ENCODE assay signal across 15 cellular contexts in the genomic region with DNA sequence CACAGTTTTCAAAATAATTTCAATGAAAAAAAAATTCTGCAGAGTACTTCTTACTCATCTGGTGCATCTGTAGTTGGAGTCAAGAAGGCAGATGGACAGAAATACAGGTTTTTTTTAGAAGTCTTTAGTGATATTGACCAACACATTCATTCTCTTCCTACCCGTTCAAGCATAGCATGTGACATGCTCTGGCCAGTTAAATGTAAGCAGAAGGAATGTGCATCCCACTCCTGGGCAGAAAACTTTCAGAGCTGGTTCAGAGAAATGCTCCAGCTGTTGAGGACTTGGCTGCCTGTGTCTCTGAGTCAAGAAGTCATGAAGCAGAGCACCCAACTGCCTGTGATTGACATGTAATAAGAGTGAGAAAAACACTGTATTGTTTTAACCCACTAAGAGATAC.
DNase-seq lines count a peak whose midpoint lies in the region; ATAC-seq and TF ChIP-seq lines count a peak whose summit lies in the region.
"Had no signal": no experiment of that assay in that cellular context is flagged by ENCODE, and none has a peak within 500 bp of the region (broad histone marks: within the 10 kb centered on the region; RNA-seq: fewer than 3 reads in every experiment).

No MANE protein-coding gene starts in this region.

- H3K27me3 ChIP-seq in A673 (replicated peaks; ENCODE audit: insufficient read depth, low read depth, low read length, poor library complexity), result no peaks in the 10 kb centered on the region

- H3K4me1 ChIP-seq in A673 (ENCODE audit: insufficient read depth, low read length, poor library complexity, severe bottlenecking), result no peaks in the 10 kb centered on the region

- no peak overlapping the region for H3K27ac ChIP-seq in A673 (ENCODE audit: low read depth, low read length, poor library complexity, severe bottlenecking)
- H3K27ac ChIP-seq: C4-2B had no signal

- BruUV-seq in A673 (replicated peaks; lab: Mats Ljungman, UMichigan), result no TSS peak

- H3K9me3 Mint-ChIP-seq in activated T-helper 2 cell treated with anti-CD3 and anti-CD28 coated beads, Interferon-gamma antibody, Interleukin-2, Interleukin-4, amounts not matched to agents 10 μg/mL and 5 μg/mL and 100 μg/mL, durations not matched to agents 14 hours and 24 hours and 36 hours, result peaks cover 18% of the 10 kb centered on the region

- H3K36me3 ChIP-seq in A673 (ENCODE audit: insufficient read depth, low read length, poor library complexity, severe bottlenecking), result no peaks in the 10 kb centered on the region

- POLR2A ChIA-PET in A673 (lab: Charles Lee; ENCODE audit: low non-redundant PET), result no interaction called here

- TF ChIP-seq CTCF in choroid plexus epithelial cell (conservative IDR thresholded peaks at IDR 0.05; ENCODE audit: low read depth, low read length), result no peak
- no peak for TF ChIP-seq CTCF in A673 (conservative IDR thresholded peaks at IDR 0.05; ENCODE audit: low read depth, low read length)

- H3K4me1 Mint-ChIP-seq in activated T-helper 2 cell treated with anti-CD3 and anti-CD28 coated beads, Interferon-gamma antibody, Interleukin-2, Interleukin-4, amounts not matched to agents 10 μg/mL and 5 μg/mL and 100 μg/mL, durations not matched to agents 14 hours and 24 hours and 36 hours (ENCODE audit: low read depth), result no peaks in the 10 kb centered on the region

- no peak overlapping the region for H3K4me3 Mint-ChIP-seq in activated T-helper 2 cell treated with anti-CD3 and anti-CD28 coated beads, Interferon-gamma antibody, Interleukin-2, Interleukin-4, amounts not matched to agents 10 μg/mL and 5 μg/mL and 100 μg/mL, durations not matched to agents 14 hours and 24 hours and 36 hours (ENCODE audit: low read depth)

- H3K27me3 Mint-ChIP-seq in activated T-helper 2 cell treated with anti-CD3 and anti-CD28 coated beads, Interferon-gamma antibody, Interleukin-2, Interleukin-4, amounts not matched to agents 10 μg/mL and 5 μg/mL and 100 μg/mL, durations not matched to agents 14 hours and 24 hours and 36 hours (ENCODE audit: low read depth), result no peaks in the 10 kb centered on the region

- peak; percentile 42 for DNase-seq in HCEC 1CT
- DNase-seq in choroid plexus epithelial cell (ENCODE audit: low read depth), result peak; percentile 71
- no peak for DNase-seq in left cardiac atrium
- peak; percentile 36 for DNase-seq in renal cortical epithelial cell (ENCODE audit: low read depth)
- DNase-seq in activated T-helper 2 cell treated with anti-CD3 and anti-CD28 coated beads, Interferon-gamma antibody, Interleukin-2, Interleukin-4, amounts not matched to agents 10 μg/mL and 5 μg/mL and 100 μg/mL, durations not matched to agents 14 hours and 24 hours and 36 hours (ENCODE audit: low spot score), result no peak
- DNase-seq in A673 (ENCODE audit: low spot score), result no peak
- DNase-seq in stimulated activated CD4-positive, alpha-beta T cell treated with anti-CD3 and anti-CD28 coated beads, Interleukin-1b, Interleukin-23, amount 100 ng/mL, for 48 hours, result no peak
- DNase-seq: DMS153, EL, KG1, NCI-H1092 treated with DMSO at 0.1 percent for 48 hours, NCI-H1930, NCI-H510A treated with DMSO at 0.1 percent for 48 hours, SIG-M5 had no signal

- intact Hi-C loops in left cardiac atrium (cut with DNase I), result no loop called here
- intact Hi-C loops in activated T-helper 2 cell treated with anti-CD3 and anti-CD28 coated beads, Interferon-gamma antibody, Interleukin-2, Interleukin-4, amounts not matched to agents 10 μg/mL and 5 μg/mL and 100 μg/mL, durations not matched to agents 14 hours and 24 hours and 36 hours (cut with micrococcal nuclease), result no loop called here
- intact Hi-C loops in A673 (cut with micrococcal nuclease; ENCODE audit: unreplicated experiment), result no loop called here

- H3K36me3 Mint-ChIP-seq in activated T-helper 2 cell treated with anti-CD3 and anti-CD28 coated beads, Interferon-gamma antibody, Interleukin-2, Interleukin-4, amounts not matched to agents 10 μg/mL and 5 μg/mL and 100 μg/mL, durations not matched to agents 14 hours and 24 hours and 36 hours (ENCODE audit: low read depth), result no peaks in the 10 kb centered on the region

- peak; percentile 53 to 56 for ATAC-seq in left cardiac atrium

- no peak overlapping the region for H3K27ac Mint-ChIP-seq in activated T-helper 2 cell treated with anti-CD3 and anti-CD28 coated beads, Interferon-gamma antibody, Interleukin-2, Interleukin-4, amounts not matched to agents 10 μg/mL and 5 μg/mL and 100 μg/mL, durations not matched to agents 14 hours and 24 hours and 36 hours

- H3K9me3 ChIP-seq in A673 (ENCODE audit: low read depth, low read length, poor library complexity, severe bottlenecking), result no peaks in the 10 kb centered on the region

- CTCF ChIA-PET in A673 (lab: Charles Lee), result no interaction called here

- no peak overlapping the region for H3K4me3 ChIP-seq in choroid plexus epithelial cell (ENCODE audit: low read depth, low read length)
- H3K4me3 ChIP-seq in A673 (ENCODE audit: low read depth, low read length, poor library complexity, severe bottlenecking), result no peak overlapping the region

Comparison
In these comparisons a context has a peak if more than half of its experiments do, and no peak if none do; other contexts are left out.
1. DNase-seq: peak in HCEC 1CT (single experiment), choroid plexus epithelial cell (single experiment) and renal cortical epithelial cell (single experiment); none in left cardiac atrium (single experiment), activated T-helper 2 cell treated with anti-CD3 and anti-CD28 coated beads, Interferon-gamma antibody, Interleukin-2, Interleukin-4, amounts not matched to agents 10 μg/mL and 5 μg/mL and 100 μg/mL, durations not matched to agents 14 hours and 24 hours and 36 hours (single experiment), A673 (single experiment) and stimulated activated CD4-positive, alpha-beta T cell treated with anti-CD3 and anti-CD28 coated beads, Interleukin-1b, Interleukin-23, amount 100 ng/mL, for 48 hours (single experiment).